ENCODE assay signal across 1 cellular context in the genomic region with DNA sequence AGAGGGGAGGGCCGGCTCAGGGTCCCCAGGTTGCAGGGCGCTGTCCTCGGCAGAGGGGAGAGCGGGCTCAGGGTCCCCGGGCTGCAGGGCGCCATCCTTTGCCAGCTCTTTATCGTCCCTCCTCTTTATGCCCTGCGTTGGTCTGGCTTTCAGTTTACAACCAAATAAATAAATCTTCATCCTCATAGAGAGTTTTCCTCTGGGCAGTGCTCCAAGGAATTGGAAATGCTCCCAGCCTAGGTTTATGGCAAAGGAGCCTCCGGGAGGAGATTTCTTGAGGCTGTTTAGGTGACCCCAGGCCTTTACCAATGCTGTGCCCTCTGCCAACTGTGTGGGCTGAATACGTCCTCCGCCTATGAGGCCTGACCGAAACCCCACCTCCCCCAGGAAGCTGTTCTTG.
TF ChIP-seq lines count a peak whose summit lies in the region.

No MANE protein-coding gene starts in this region.

TF ChIP-seq in IMR-90, 13 proteins besides CTCF, POLR2A, EP300 and RAD21 (continued from another document):
- TF ChIP-seq, protein P1, sequence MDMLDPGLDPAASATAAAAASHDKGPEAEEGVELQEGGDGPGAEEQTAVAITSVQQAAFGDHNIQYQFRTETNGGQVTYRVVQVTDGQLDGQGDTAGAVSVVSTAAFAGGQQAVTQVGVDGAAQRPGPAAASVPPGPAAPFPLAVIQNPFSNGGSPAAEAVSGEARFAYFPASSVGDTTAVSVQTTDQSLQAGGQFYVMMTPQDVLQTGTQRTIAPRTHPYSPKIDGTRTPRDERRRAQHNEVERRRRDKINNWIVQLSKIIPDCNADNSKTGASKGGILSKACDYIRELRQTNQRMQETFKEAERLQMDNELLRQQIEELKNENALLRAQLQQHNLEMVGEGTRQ (IDR thresholded peaks at IDR 0.05; ENCODE audit: low read depth, low read length), result no peak
- TF ChIP-seq MAZ (IDR thresholded peaks at IDR 0.05; ENCODE audit: borderline replicate concordance, low read depth, low read length) (no peak), MXI1 (IDR thresholded peaks at IDR 0.05; ENCODE audit: borderline replicate concordance, low read depth, low read length) (no peak), SMC3 (IDR thresholded peaks at IDR 0.05; ENCODE audit: low read depth, low read length) (no peak), MAFK (IDR thresholded peaks at IDR 0.05; ENCODE audit: low read depth, low read length) (no peak), NFE2L2 (IDR thresholded peaks at IDR 0.05; ENCODE audit: low read depth, low read length) (no peak), RFX5 (IDR thresholded peaks at IDR 0.05; ENCODE audit: low read depth, low read length) (no peak)
